In the genomic region with DNA sequence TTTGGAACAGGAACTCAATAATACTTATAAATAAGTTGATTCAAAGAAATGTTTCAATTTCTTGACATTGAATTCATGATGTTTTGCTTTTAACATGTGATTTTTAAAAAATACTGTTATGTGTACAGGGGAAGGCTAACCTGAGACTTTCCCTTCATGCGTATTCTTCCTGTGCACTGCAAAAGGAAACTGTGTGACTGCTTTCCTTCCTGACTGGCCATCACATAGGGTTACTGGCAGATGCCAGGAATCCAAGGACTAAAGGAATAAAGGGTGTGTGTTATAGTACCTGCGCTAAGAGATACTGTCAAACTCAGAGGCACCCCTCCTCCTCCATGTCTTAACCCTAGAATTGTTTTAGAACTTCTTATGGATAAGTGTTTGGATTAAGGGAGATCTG, we compare ENCODE assay signal across 18 cellular contexts.
DNase-seq lines count a peak whose midpoint lies in the region; ATAC-seq, FAIRE-seq and TF ChIP-seq lines count a peak whose summit lies in the region.
"Had no signal": no experiment of that assay in that cellular context is flagged by ENCODE, and none has a peak within 500 bp of the region (broad histone marks: within the 10 kb centered on the region; RNA-seq: fewer than 3 reads in every experiment).

No MANE protein-coding gene starts in this region.

- peak; percentile 80 for FAIRE-seq in endothelial cell of umbilical vein (lab: Jason Lieb, UNC)
- FAIRE-seq: GM18507 had no signal

- no peaks in the 10 kb centered on the region for H4K20me1 ChIP-seq in endothelial cell of umbilical vein (replicated peaks; ENCODE audit: control insufficient read depth, extremely low read depth, insufficient read depth, low read length)

- H3K9me3 Mint-ChIP-seq in activated CD4-positive, alpha-beta T cell treated with anti-CD3 and anti-CD28 coated beads, Interleukin-2, amount 10 ng/mL, durations not matched to agents 24 days and 14 days = peaks cover 1% of the 10 kb centered on the region
- H3K9me3 Mint-ChIP-seq in activated CD4-positive, alpha-beta T cell treated with anti-CD3 and anti-CD28 coated beads, Interleukin-2, amount 10 ng/mL, durations not matched to agents 7 days and 5 days = no peaks in the 10 kb centered on the region
- no peaks in the 10 kb centered on the region for H3K9me3 Mint-ChIP-seq in stimulated activated naive CD8-positive, alpha-beta T cell treated with anti-CD3 and anti-CD28 coated beads, Interleukin-15, Interleukin-2, amounts not matched to agents 100 ng/mL and 50 ng/mL, for 24 hours
- peaks cover 0 to 1% of the 10 kb centered on the region in 2 donors for H3K9me3 Mint-ChIP-seq in stimulated activated naive CD8-positive, alpha-beta T cell treated with anti-CD3 and anti-CD28 coated beads, Interleukin-15, amount 100 ng/mL, for 72 hours
- H3K9me3 Mint-ChIP-seq: CD4-positive, alpha-beta T cell had no signal

- H3K4me3 Mint-ChIP-seq in activated CD4-positive, alpha-beta T cell treated with anti-CD3 and anti-CD28 coated beads, Interleukin-2, amount 10 ng/mL, durations not matched to agents 24 days and 14 days = no peak overlapping the region
- H3K4me3 Mint-ChIP-seq in activated CD4-positive, alpha-beta T cell treated with anti-CD3 and anti-CD28 coated beads, Interleukin-2, amount 10 ng/mL, durations not matched to agents 7 days and 5 days = no peak overlapping the region
- H3K4me3 Mint-ChIP-seq in stimulated activated naive CD8-positive, alpha-beta T cell treated with anti-CD3 and anti-CD28 coated beads, Interleukin-15, Interleukin-2, amounts not matched to agents 100 ng/mL and 50 ng/mL, for 24 hours = no peak overlapping the region
- peak overlapping the region; percentile 13 to 54 for H3K4me3 Mint-ChIP-seq in stimulated activated naive CD8-positive, alpha-beta T cell treated with anti-CD3 and anti-CD28 coated beads, Interleukin-15, amount 100 ng/mL, for 72 hours
- H3K4me3 Mint-ChIP-seq: CD4-positive, alpha-beta T cell had no signal

- TF ChIP-seq POLR2A in endothelial cell of umbilical vein (IDR thresholded peaks at IDR 0.05; ENCODE audit: low read depth, low read length) = no peak

- H3K27me3 ChIP-seq in endothelial cell of umbilical vein (ENCODE audit: control insufficient read depth in 2 of 2, insufficient read depth in 2 of 2, low read length in 2 of 2) (no peaks in the 10 kb centered on the region), left lung (no peaks in the 10 kb centered on the region)
- H3K27me3 ChIP-seq in effector memory CD4-positive, alpha-beta T cell (replicated peaks; ENCODE audit: control insufficient read depth, insufficient read depth, low read length, poor library complexity, severe bottlenecking) = no peaks in the 10 kb centered on the region

- POLR2A ChIA-PET in activated CD4-positive, alpha-beta T cell treated with anti-CD3 and anti-CD28 coated beads, Interleukin-2, amount 10 ng/mL, durations not matched to agents 7 days and 5 days (lab: Charles Lee) = no interaction called here
- POLR2A ChIA-PET in endothelial cell of umbilical vein (lab: Charles Lee) = no interaction called here

- peaks cover 10% of the 10 kb centered on the region for H3K27me3 Mint-ChIP-seq in activated CD4-positive, alpha-beta T cell treated with anti-CD3 and anti-CD28 coated beads, Interleukin-2, amount 10 ng/mL, durations not matched to agents 24 days and 14 days
- H3K27me3 Mint-ChIP-seq in activated CD4-positive, alpha-beta T cell treated with anti-CD3 and anti-CD28 coated beads, Interleukin-2, amount 10 ng/mL, durations not matched to agents 7 days and 5 days = peaks cover 3% of the 10 kb centered on the region
- no peaks in the 10 kb centered on the region for H3K27me3 Mint-ChIP-seq in stimulated activated naive CD8-positive, alpha-beta T cell treated with anti-CD3 and anti-CD28 coated beads, Interleukin-15, Interleukin-2, amounts not matched to agents 100 ng/mL and 50 ng/mL, for 24 hours
- no peaks in the 10 kb centered on the region for H3K27me3 Mint-ChIP-seq in stimulated activated naive CD8-positive, alpha-beta T cell treated with anti-CD3 and anti-CD28 coated beads, Interleukin-15, amount 100 ng/mL, for 72 hours
- H3K27me3 Mint-ChIP-seq: CD4-positive, alpha-beta T cell had no signal

- H3K4me1 ChIP-seq in endothelial cell of umbilical vein (ENCODE audit: control insufficient read depth, extremely low read depth, insufficient read depth, low read length) = peaks cover 10% of the 10 kb centered on the region
- H3K4me1 ChIP-seq in left lung = peaks cover 0 to 5% of the 10 kb centered on the region in 2 donors
- no peaks in the 10 kb centered on the region for H3K4me1 ChIP-seq in effector memory CD4-positive, alpha-beta T cell (ENCODE audit: control insufficient read depth, insufficient read depth, low read length, poor library complexity, severe bottlenecking)
- H3K4me1 ChIP-seq: Caco-2 had no signal

- CTCF ChIA-PET in activated CD4-positive, alpha-beta T cell treated with anti-CD3 and anti-CD28 coated beads, Interleukin-2, amount 10 ng/mL, durations not matched to agents 7 days and 5 days (lab: Charles Lee) = no interaction called here
- CTCF ChIA-PET in endothelial cell of umbilical vein (lab: Charles Lee) = interaction anchor here (0.6 kb wide), 1 partner anchor 203 kb away, joined by 3 read pairs; no protein-coding TSS in a partner anchor

- H3K27ac ChIP-seq in endothelial cell of umbilical vein (ENCODE audit: insufficient read depth, low read depth, low read length) (no peak overlapping the region), left lung (no peak overlapping the region)
- H3K27ac ChIP-seq in effector memory CD4-positive, alpha-beta T cell (ENCODE audit: insufficient read depth, low read length, poor library complexity, severe bottlenecking) = no peak overlapping the region
- H3K27ac ChIP-seq: 22Rv1 had no signal

- no TSS peak for BruUV-seq in endothelial cell of umbilical vein (replicated peaks; lab: Mats Ljungman, UMichigan)

- peak overlapping the region; percentile 31 for H3K4me2 ChIP-seq in endothelial cell of umbilical vein (ENCODE audit: insufficient read depth, low read length)

- H3K4me1 Mint-ChIP-seq in activated CD4-positive, alpha-beta T cell treated with anti-CD3 and anti-CD28 coated beads, Interleukin-2, amount 10 ng/mL, durations not matched to agents 24 days and 14 days = peaks cover 27% of the 10 kb centered on the region
- H3K4me1 Mint-ChIP-seq in activated CD4-positive, alpha-beta T cell treated with anti-CD3 and anti-CD28 coated beads, Interleukin-2, amount 10 ng/mL, durations not matched to agents 7 days and 5 days = peaks cover 37% of the 10 kb centered on the region
- peaks cover 64% of the 10 kb centered on the region for H3K4me1 Mint-ChIP-seq in stimulated activated naive CD8-positive, alpha-beta T cell treated with anti-CD3 and anti-CD28 coated beads, Interleukin-15, Interleukin-2, amounts not matched to agents 100 ng/mL and 50 ng/mL, for 24 hours (ENCODE audit: low read depth)
- peaks cover 82% of the 10 kb centered on the region for H3K4me1 Mint-ChIP-seq in stimulated activated naive CD8-positive, alpha-beta T cell treated with anti-CD3 and anti-CD28 coated beads, Interleukin-15, amount 100 ng/mL, for 72 hours

- H3K36me3 Mint-ChIP-seq in activated CD4-positive, alpha-beta T cell treated with anti-CD3 and anti-CD28 coated beads, Interleukin-2, amount 10 ng/mL, durations not matched to agents 24 days and 14 days (ENCODE audit: low read depth) = no peaks in the 10 kb centered on the region
- H3K36me3 Mint-ChIP-seq in activated CD4-positive, alpha-beta T cell treated with anti-CD3 and anti-CD28 coated beads, Interleukin-2, amount 10 ng/mL, durations not matched to agents 7 days and 5 days (ENCODE audit: low read depth) = peaks cover 2% of the 10 kb centered on the region
- H3K36me3 Mint-ChIP-seq in stimulated activated naive CD8-positive, alpha-beta T cell treated with anti-CD3 and anti-CD28 coated beads, Interleukin-15, Interleukin-2, amounts not matched to agents 100 ng/mL and 50 ng/mL, for 24 hours (ENCODE audit: low read depth) = no peaks in the 10 kb centered on the region

- intact Hi-C loops in activated CD4-positive, alpha-beta T cell treated with anti-CD3 and anti-CD28 coated beads, Interleukin-2, amount 10 ng/mL, durations not matched to agents 24 days and 14 days (cut with micrococcal nuclease) = no loop called here
- intact Hi-C loops in endothelial cell of umbilical vein (cut with micrococcal nuclease) (no loop called here), left lung (cut with DNase I) (no loop called here)

- no peak overlapping the region for H3K4me3 ChIP-seq in endothelial cell of umbilical vein (replicated peaks in 1 of 3; ENCODE audit: insufficient read depth in 1 of 3, low read depth in 1 of 3, low read length in 3 of 3)
- H3K4me3 ChIP-seq in left lung = no peak overlapping the region
- H3K4me3 ChIP-seq in effector memory CD4-positive, alpha-beta T cell (ENCODE audit: insufficient read depth, low read depth, low read length, poor library complexity, severe bottlenecking) = no peak overlapping the region

- no peaks in the 10 kb centered on the region for H3K36me3 ChIP-seq in endothelial cell of umbilical vein (ENCODE audit: control insufficient read depth in 2 of 2, extremely low read depth in 1 of 2, insufficient read depth in 2 of 2, low read length in 2 of 2)
- H3K36me3 ChIP-seq in left lung = no peaks in the 10 kb centered on the region
- H3K36me3 ChIP-seq in effector memory CD4-positive, alpha-beta T cell (ENCODE audit: control insufficient read depth, insufficient read depth, low read length) = no peaks in the 10 kb centered on the region

- H2AFZ ChIP-seq in endothelial cell of umbilical vein (ENCODE audit: low read depth, low read length) = no peak overlapping the region

- no peaks in the 10 kb centered on the region for H3K79me2 ChIP-seq in endothelial cell of umbilical vein (ENCODE audit: control insufficient read depth, insufficient read depth, low read length)

- H3K9me3 ChIP-seq in endothelial cell of umbilical vein (replicated peaks; ENCODE audit: control insufficient read depth, insufficient read depth, low read length) (no peaks in the 10 kb centered on the region), left lung (no peaks in the 10 kb centered on the region)
- H3K9me3 ChIP-seq in effector memory CD4-positive, alpha-beta T cell (ENCODE audit: control insufficient read depth, low read length) = no peaks in the 10 kb centered on the region
- H3K9me3 ChIP-seq: Caco-2 had no signal

- no peak overlapping the region for H3K9ac ChIP-seq in endothelial cell of umbilical vein (replicated peaks; ENCODE audit: extremely low read depth, insufficient read depth, low read length)

- H3K9me1 ChIP-seq in endothelial cell of umbilical vein (replicated peaks; ENCODE audit: control insufficient read depth, extremely low read depth, insufficient read depth, low read length) = no peaks in the 10 kb centered on the region

- dilution Hi-C loops in endothelial cell of umbilical vein (cut with MboI; ENCODE audit: extremely low pct_ligation_motif_present, low sequenced_read_pairs) = no loop called here

- DNase-seq in activated CD4-positive, alpha-beta T cell treated with anti-CD3 and anti-CD28 coated beads, Interleukin-2, amount 10 ng/mL, durations not matched to agents 24 days and 14 days = peak; percentile 41
- no peak for DNase-seq in activated CD4-positive, alpha-beta T cell treated with anti-CD3 and anti-CD28 coated beads, Interleukin-2, amount 10 ng/mL, durations not matched to agents 7 days and 5 days
- DNase-seq in stimulated activated naive CD8-positive, alpha-beta T cell treated with anti-CD3 and anti-CD28 coated beads, Interleukin-15, Interleukin-2, amounts not matched to agents 100 U/mL and 50 U/mL, for 24 hours = no peak
- peak; percentile 70 for DNase-seq in endothelial cell of umbilical vein (ENCODE audit: low read depth, low spot score)
- DNase-seq in stimulated activated naive CD8-positive, alpha-beta T cell treated with anti-CD3 and anti-CD28 coated beads, Interleukin-15, amount 100 ng/mL, for 72 hours = no peak
- no peak for DNase-seq in left lung
- DNase-seq in effector memory CD4-positive, alpha-beta T cell = no peak
- DNase-seq: Caco-2; CD4-positive, alpha-beta T cell; NCI-H1105; NCI-H2081; NCI-H2171 treated with DMSO at 0.1 percent for 48 hours; NCI-H446; NCI-H526 treated with DMSO at 0.1 percent for 48 hours; SHP77 had no signal

- TF ChIP-seq CTCF in endothelial cell of umbilical vein (IDR thresholded peaks at IDR 0.05; ENCODE audit: extremely low read depth in 1 of 2, insufficient read depth in 1 of 2, low read depth in 1 of 2, low read length in 2 of 2) (no peak), left lung (IDR thresholded peaks at IDR 0.05) (no peak)

- no peak for ATAC-seq in stimulated activated naive CD8-positive, alpha-beta T cell treated with anti-CD3 and anti-CD28 coated beads, Interleukin-15, Interleukin-2, amounts not matched to agents 100 U/mL and 50 U/mL, for 24 hours
- ATAC-seq in stimulated activated naive CD8-positive, alpha-beta T cell treated with anti-CD3 and anti-CD28 coated beads, Interleukin-15, amount 100 ng/mL, for 72 hours = no peak
- ATAC-seq in left lung = no peak

- no peak overlapping the region for H3K27ac Mint-ChIP-seq in activated CD4-positive, alpha-beta T cell treated with anti-CD3 and anti-CD28 coated beads, Interleukin-2, amount 10 ng/mL, durations not matched to agents 24 days and 14 days
- no peak overlapping the region for H3K27ac Mint-ChIP-seq in activated CD4-positive, alpha-beta T cell treated with anti-CD3 and anti-CD28 coated beads, Interleukin-2, amount 10 ng/mL, durations not matched to agents 7 days and 5 days
- H3K27ac Mint-ChIP-seq in stimulated activated naive CD8-positive, alpha-beta T cell treated with anti-CD3 and anti-CD28 coated beads, Interleukin-15, Interleukin-2, amounts not matched to agents 100 ng/mL and 50 ng/mL, for 24 hours = peak overlapping the region; percentile 2
- peak overlapping the region; percentile 23 to 62 for H3K27ac Mint-ChIP-seq in stimulated activated naive CD8-positive, alpha-beta T cell treated with anti-CD3 and anti-CD28 coated beads, Interleukin-15, amount 100 ng/mL, for 72 hours
- H3K27ac Mint-ChIP-seq: CD4-positive, alpha-beta T cell had no signal

Comparison
In these comparisons a context has a peak if more than half of its experiments do, and no peak if none do; other contexts are left out.
1. DNase-seq: peak in activated CD4-positive, alpha-beta T cell treated with anti-CD3 and anti-CD28 coated beads, Interleukin-2, amount 10 ng/mL, durations not matched to agents 24 days and 14 days (single experiment) and endothelial cell of umbilical vein (single experiment); none in activated CD4-positive, alpha-beta T cell treated with anti-CD3 and anti-CD28 coated beads, Interleukin-2, amount 10 ng/mL, durations not matched to agents 7 days and 5 days (single experiment), stimulated activated naive CD8-positive, alpha-beta T cell treated with anti-CD3 and anti-CD28 coated beads, Interleukin-15, Interleukin-2, amounts not matched to agents 100 U/mL and 50 U/mL, for 24 hours (single experiment), stimulated activated naive CD8-positive, alpha-beta T cell treated with anti-CD3 and anti-CD28 coated beads, Interleukin-15, amount 100 ng/mL, for 72 hours (0 of 2), left lung (0 of 2) and effector memory CD4-positive, alpha-beta T cell (0 of 3).
2. H3K4me3 Mint-ChIP-seq: peak in stimulated activated naive CD8-positive, alpha-beta T cell treated with anti-CD3 and anti-CD28 coated beads, Interleukin-15, amount 100 ng/mL, for 72 hours (2 of 2); none in activated CD4-positive, alpha-beta T cell treated with anti-CD3 and anti-CD28 coated beads, Interleukin-2, amount 10 ng/mL, durations not matched to agents 24 days and 14 days (single experiment), activated CD4-positive, alpha-beta T cell treated with anti-CD3 and anti-CD28 coated beads, Interleukin-2, amount 10 ng/mL, durations not matched to agents 7 days and 5 days (single experiment) and stimulated activated naive CD8-positive, alpha-beta T cell treated with anti-CD3 and anti-CD28 coated beads, Interleukin-15, Interleukin-2, amounts not matched to agents 100 ng/mL and 50 ng/mL, for 24 hours (single experiment).
3. H3K27ac Mint-ChIP-seq: peak in stimulated activated naive CD8-positive, alpha-beta T cell treated with anti-CD3 and anti-CD28 coated beads, Interleukin-15, Interleukin-2, amounts not matched to agents 100 ng/mL and 50 ng/mL, for 24 hours (single experiment) and stimulated activated naive CD8-positive, alpha-beta T cell treated with anti-CD3 and anti-CD28 coated beads, Interleukin-15, amount 100 ng/mL, for 72 hours (2 of 2); none in activated CD4-positive, alpha-beta T cell treated with anti-CD3 and anti-CD28 coated beads, Interleukin-2, amount 10 ng/mL, durations not matched to agents 24 days and 14 days (single experiment) and activated CD4-positive, alpha-beta T cell treated with anti-CD3 and anti-CD28 coated beads, Interleukin-2, amount 10 ng/mL, durations not matched to agents 7 days and 5 days (single experiment).